Comparison of ENCODE assay signal across 8 cellular contexts in the genomic region with DNA sequence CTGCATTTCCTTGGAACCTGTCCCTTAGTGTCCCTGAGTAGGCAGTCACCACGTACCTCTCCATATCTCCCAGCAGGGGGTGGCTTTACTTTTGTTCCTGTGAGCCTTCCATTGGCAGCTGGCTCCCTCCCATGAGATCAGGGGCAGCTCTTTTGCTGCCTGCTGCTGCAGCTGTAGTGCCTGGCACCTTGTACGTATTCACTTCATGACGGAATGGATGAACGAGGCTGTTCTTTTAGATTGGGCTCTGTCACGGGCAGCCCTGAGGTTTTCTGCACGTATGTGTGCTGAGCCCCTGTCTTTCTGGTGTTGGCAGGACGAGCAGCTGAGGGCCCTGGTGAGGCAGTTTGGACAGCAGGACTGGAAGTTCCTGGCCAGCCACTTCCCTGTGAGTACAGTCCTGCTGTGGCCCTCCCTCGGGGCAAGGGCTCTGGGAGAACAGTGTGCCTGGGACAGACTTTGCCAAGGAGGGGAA. TPM values are rescaled to one million over a fixed set of nuclear protein-coding genes. Genes with fewer than 3 reads are reported as not detected.
DNase-seq lines count a peak whose midpoint lies in the region; ATAC-seq and TF ChIP-seq lines count a peak whose summit lies in the region.

No MANE protein-coding gene starts in this region.

- H3K4me3 ChIP-seq in GM12865 (ENCODE audit: low read depth, low read length) (peak overlapping the region; percentile 47), HUES6 (ENCODE audit: low read depth, low read length) (no peak overlapping the region), body of pancreas (peak overlapping the region in 1 of 2 donors; percentile 1), HAP-1 (no peak overlapping the region)

- peak; percentile 50 to 83 (median 79) for TF ChIP-seq POLR2A in body of pancreas (IDR thresholded peaks at IDR 0.05)

- DNase-seq in GM12865 (ENCODE audit: low read depth) (peak; percentile 78), body of pancreas (peak; percentile 81 to 91 (median 88)), HAP-1 (ENCODE audit: low spot score in 2 of 2) (no peak), iPS-NIHi7 (ENCODE audit: extremely low spot score) (no peak), SW480 (ENCODE audit: low spot score) (no peak)
- DNase-seq in stimulated activated naive CD4-positive, alpha-beta T cell treated with Interleukin-2 at 50 U/mL for 16 hours (lab: John Stamatoyannopoulos, UW) = no peak

- peak overlapping the region; percentile 16; the same call in 1 of the 2 replicates for H3K27ac ChIP-seq in HUES6 (ENCODE audit: low read depth, low read length)
- H3K27ac ChIP-seq in body of pancreas = peak overlapping the region; percentile 89 to 94 (median 91)

- ATAC-seq in GM21447 (IDR thresholded peaks at IDR 0.05; ENCODE audit: unreplicated experiment) (peak; percentile 24), body of pancreas (peak; percentile 97)

- H3K4me1 ChIP-seq in HUES6 (ENCODE audit: control insufficient read depth, insufficient read depth, low read length) = peaks cover 3% of the 10 kb centered on the region; the same call in 1 of the 2 replicates
- H3K4me1 ChIP-seq in body of pancreas = peaks cover 28% of the 10 kb centered on the region
- no peaks in the 10 kb centered on the region for H3K4me1 ChIP-seq in HAP-1

- TF ChIP-seq CTCF in GM12865 (IDR thresholded peaks at IDR 0.05; ENCODE audit: insufficient read depth, low read depth, low read length, missing control alignments) (peak; percentile 46), body of pancreas (IDR thresholded peaks at IDR 0.05) (peak in 6 of 7 experiments; percentile 14 to 72 (median 65))

- H3K27me3 ChIP-seq in HUES6 (ENCODE audit: control insufficient read depth, insufficient read depth, low read length) (no peaks in the 10 kb centered on the region), body of pancreas (no peaks in the 10 kb centered on the region), HAP-1 (ENCODE audit: low read depth) (no peaks in the 10 kb centered on the region)

- 23 to 27% methylated on average over 8 of the region's 8 CpGs for WGBS in body of pancreas, 2 donors

- H3K36me3 ChIP-seq in HUES6 (ENCODE audit: control insufficient read depth, insufficient read depth, low read length) = peaks cover 60% of the 10 kb centered on the region
- no peaks in the 10 kb centered on the region for H3K36me3 ChIP-seq in body of pancreas (replicated peaks in 1 of 2; ENCODE audit: insufficient read depth in 1 of 2, low read depth in 2 of 2)
- peaks cover 72% of the 10 kb centered on the region for H3K36me3 ChIP-seq in HAP-1 (replicated peaks)

- H3K9me3 ChIP-seq in HUES6 (ENCODE audit: control insufficient read depth, insufficient read depth, low read depth, low read length) (no peaks in the 10 kb centered on the region), body of pancreas (no peaks in the 10 kb centered on the region), HAP-1 (no peaks in the 10 kb centered on the region)

- in situ Hi-C loops in HAP-1 (cut with MboI; ENCODE audit: low sequenced_read_pairs) = no loop called here

- intact Hi-C loops in body of pancreas (cut with DNase I) = loop anchor here (10.0 kb wide), 1 partner anchor 147 kb away; no protein-coding TSS in a partner anchor

- no peak overlapping the region for H3K9ac ChIP-seq in HUES6 (ENCODE audit: low read length)

RNA-seq across cellular contexts. Expression of a gene that starts 14.6 kb away (rescaled TPM):
- 1 to 10 TPM; 3.0 to 3.6 TPM for total RNA-seq in body of pancreas

RNA-seq across cellular contexts. Expression of a gene that starts 45.3 kb away (rescaled TPM):
- not detected for total RNA-seq in body of pancreas

Comparison
In these comparisons a context has a peak if more than half of its experiments do, and no peak if none do; other contexts are left out.
1. DNase-seq: peak in GM12865 (single experiment) and body of pancreas (4 of 4); none in stimulated activated naive CD4-positive, alpha-beta T cell treated with Interleukin-2 at 50 U/mL for 16 hours (single experiment), HAP-1 (0 of 2), iPS-NIHi7 (single experiment) and SW480 (single experiment).